1 cellular context compared by ENCODE assay signal in genomic region chr6:32971245-32971580, GRCh38.
TF ChIP-seq lines count a peak whose summit lies in the region.

No MANE protein-coding gene starts in this region.

TF ChIP-seq in HepG2, 621 proteins besides CTCF, POLR2A, EP300 and RAD21 (continued from another document and continues in another):
- TF ChIP-seq THRA (CRISPR knock-in tag; IDR thresholded peaks at IDR 0.05; ENCODE audit: borderline replicate concordance) = no peak
- TF ChIP-seq ELF1 (CRISPR knock-in tag; IDR thresholded peaks at IDR 0.05) = no peak
- no peak for TF ChIP-seq RXRB (CRISPR knock-in tag; IDR thresholded peaks at IDR 0.05; ENCODE audit: borderline replicate concordance)
- TF ChIP-seq NFE2 (CRISPR knock-in tag; IDR thresholded peaks at IDR 0.05) = no peak
- TF ChIP-seq SAFB2 (CRISPR knock-in tag; IDR thresholded peaks at IDR 0.05; ENCODE audit: borderline replicate concordance, low read depth) = no peak
- 0 out of 2 replicates have a peak, but pooled peaks have one; percentile 18 for TF ChIP-seq ZBTB20 (CRISPR knock-in tag; IDR thresholded peaks at IDR 0.05; ENCODE audit: borderline replicate concordance, low read depth)
- no peak for TF ChIP-seq ARID4A (CRISPR knock-in tag; IDR thresholded peaks at IDR 0.05; ENCODE audit: borderline replicate concordance)
- peak; percentile 55; the same call in 1 of the 2 replicates for TF ChIP-seq ZNF280D (CRISPR knock-in tag; IDR thresholded peaks at IDR 0.05)
- TF ChIP-seq ZHX1 (CRISPR knock-in tag; IDR thresholded peaks at IDR 0.05; ENCODE audit: low read depth) = 0 out of 2 replicates have a peak, but pooled peaks have one; percentile 14
- no peak for TF ChIP-seq IKZF1 (IDR thresholded peaks at IDR 0.05)
- no peak for TF ChIP-seq NPAS2 (CRISPR knock-in tag; IDR thresholded peaks at IDR 0.05; ENCODE audit: borderline replicate concordance)
- TF ChIP-seq ZNF660 (CRISPR knock-in tag; IDR thresholded peaks at IDR 0.05; ENCODE audit: borderline replicate concordance, low read depth) = no peak
- no peak for TF ChIP-seq ZFP62 (CRISPR knock-in tag; IDR thresholded peaks at IDR 0.05)
- no peak for TF ChIP-seq SKI (IDR thresholded peaks at IDR 0.05; ENCODE audit: partially characterized antibody)
- no peak for TF ChIP-seq PHF21A (CRISPR knock-in tag; IDR thresholded peaks at IDR 0.05)
- no peak for TF ChIP-seq ZNF569 (CRISPR knock-in tag; IDR thresholded peaks at IDR 0.05; ENCODE audit: borderline replicate concordance)
- TF ChIP-seq HNF4G (IDR thresholded peaks at IDR 0.05; ENCODE audit: borderline replicate concordance, low read depth, low read length) = no peak
- no peak for TF ChIP-seq HNF4G (CRISPR knock-in tag; IDR thresholded peaks at IDR 0.05; ENCODE audit: borderline replicate concordance, low read depth)
- peak; percentile 73; the same call in 1 of the 2 replicates for TF ChIP-seq HBP1 (CRISPR knock-in tag; IDR thresholded peaks at IDR 0.05; ENCODE audit: low read depth)
- TF ChIP-seq AHDC1 (CRISPR knock-in tag; IDR thresholded peaks at IDR 0.05; ENCODE audit: borderline replicate concordance) = no peak
- TF ChIP-seq NR2F6 (IDR thresholded peaks at IDR 0.05) = no peak
- TF ChIP-seq NR2F6 (CRISPR knock-in tag; IDR thresholded peaks at IDR 0.05) = no peak
- TF ChIP-seq EED (CRISPR knock-in tag; IDR thresholded peaks at IDR 0.05) = no peak; the same call in 1 of the 2 replicates
- TF ChIP-seq TGIF2 (CRISPR knock-in tag; IDR thresholded peaks at IDR 0.05) = no peak
- no peak for TF ChIP-seq ZNF841 (CRISPR knock-in tag; IDR thresholded peaks at IDR 0.05; ENCODE audit: borderline replicate concordance)
- TF ChIP-seq NFATC3 (CRISPR knock-in tag; IDR thresholded peaks at IDR 0.05) = no peak
- no peak for TF ChIP-seq ZNF30 (CRISPR knock-in tag; IDR thresholded peaks at IDR 0.05)
- TF ChIP-seq MAF1 (CRISPR knock-in tag; IDR thresholded peaks at IDR 0.05; ENCODE audit: borderline replicate concordance) = no peak
- no peak for TF ChIP-seq ZXDC (CRISPR knock-in tag; IDR thresholded peaks at IDR 0.05)
- TF ChIP-seq IKZF4 (CRISPR knock-in tag; IDR thresholded peaks at IDR 0.05; ENCODE audit: borderline replicate concordance, low read depth, not compliant biosample characterization) = no peak
- TF ChIP-seq KLF15 (CRISPR knock-in tag; IDR thresholded peaks at IDR 0.05; ENCODE audit: borderline replicate concordance) = no peak
- TF ChIP-seq ZFYVE20 (CRISPR knock-in tag; IDR thresholded peaks at IDR 0.05; ENCODE audit: borderline replicate concordance, low read depth) = no peak
